In the genomic region with DNA sequence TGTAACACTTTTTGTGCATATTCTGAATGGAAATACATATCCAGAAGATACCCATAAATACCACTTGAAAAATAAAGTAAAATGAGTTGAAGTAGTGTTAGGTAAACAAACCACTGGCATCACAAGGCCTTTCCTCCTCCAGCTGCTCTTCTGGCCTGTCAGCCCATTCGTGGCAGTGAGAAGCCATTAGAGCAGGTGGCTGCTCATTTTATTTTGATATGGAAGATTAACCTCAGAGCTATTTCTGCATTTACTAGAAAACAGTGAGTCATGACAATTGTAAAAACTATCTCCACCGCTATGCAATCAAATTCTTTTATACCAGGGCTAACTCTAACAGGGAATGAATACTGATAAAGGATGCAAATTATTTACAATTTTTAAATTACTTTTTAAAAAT, we compare ENCODE assay signal across 15 cellular contexts.
DNase-seq lines count a peak whose midpoint lies in the region; ATAC-seq lines count a peak whose summit lies in the region.
"Had no signal": no experiment of that assay in that cellular context is flagged by ENCODE, and none has a peak within 500 bp of the region (broad histone marks: within the 10 kb centered on the region; RNA-seq: fewer than 3 reads in every experiment).

No MANE protein-coding gene starts in this region.

- peak; percentile 79 for DNase-seq in DMS53 (lab: John Stamatoyannopoulos, UW)
- DNase-seq in NCI-H1092 (lab: John Stamatoyannopoulos, UW), result peak; percentile 84
- peak; percentile 83 for DNase-seq in NCI-H69 (lab: John Stamatoyannopoulos, UW)
- peak; percentile 5 for DNase-seq in kidney tubule cell (ENCODE audit: low spot score)
- no peak for DNase-seq in islet precursor cell
- no peak for DNase-seq in GM03348 (ENCODE audit: low spot score)
- DNase-seq: activated B cell treated with CpG ODN at 0.5 μM for 24 hours; activated CD8-positive, alpha-beta T cell treated with anti-CD3 and anti-CD28 coated beads, Interleukin-2, amount 10 ng/mL, durations not matched to agents 7 days and 5 days; brain microvascular endothelial cell; hypothalamus; psoas muscle; SIG-M5; spleen; T-helper 2 cell had no signal

- no peak for ATAC-seq in HG03521 (IDR thresholded peaks at IDR 0.05; ENCODE audit: unreplicated experiment)
- ATAC-seq: activated CD8-positive, alpha-beta T cell treated with anti-CD3 and anti-CD28 coated beads, Interleukin-2, amount 10 ng/mL, durations not matched to agents 7 days and 5 days; psoas muscle had no signal

Comparison
In these comparisons a context has a peak if more than half of its experiments do, and no peak if none do; other contexts are left out.
1. DNase-seq: peak in DMS53 (single experiment), NCI-H1092 (single experiment), NCI-H69 (single experiment) and kidney tubule cell (single experiment); none in islet precursor cell (single experiment) and GM03348 (single experiment).